In the genomic region with DNA sequence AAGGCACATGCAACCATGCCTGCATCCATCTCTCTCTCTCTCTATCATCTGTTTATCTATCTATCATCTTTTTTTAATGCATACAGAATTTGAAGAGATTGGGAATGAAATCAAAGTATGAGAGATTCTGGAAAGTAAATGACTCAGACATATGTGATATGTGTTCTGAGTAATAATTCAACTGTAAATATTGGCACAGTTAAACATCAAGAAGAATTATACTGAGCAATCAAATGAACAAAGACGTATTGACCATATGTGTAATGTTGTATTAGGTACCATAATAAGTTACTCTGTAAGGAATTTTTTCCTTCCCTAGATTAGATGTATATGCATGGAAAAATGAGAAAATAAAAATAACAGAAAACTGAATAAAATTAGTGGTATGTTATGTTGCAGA, we compare ENCODE assay signal across 26 cellular contexts.
"Had no signal": no experiment of that assay in that cellular context is flagged by ENCODE, and none has a peak within 500 bp of the region (broad histone marks: within the 10 kb centered on the region; RNA-seq: fewer than 3 reads in every experiment).

No MANE protein-coding gene starts in this region.

- H3K9me3 Mint-ChIP-seq: effector memory CD8-positive, alpha-beta T cell; immature natural killer cell; natural killer cell; stimulated activated effector memory CD8-positive, alpha-beta T cell treated with anti-CD3 and anti-CD28 coated beads, Interleukin-12 subunit alpha, Interleukin-12 subunit beta, amount 100 ng/mL, for 72 hours had no signal

- H3K27me3 ChIP-seq: ovary, sigmoid colon, stomach, thyroid gland, vagina had no signal

- H3K27ac ChIP-seq: coronary artery, lower lobe of right lung, ovary, psoas muscle, sigmoid colon, stomach, thyroid gland, vagina had no signal

- H3K4me1 Mint-ChIP-seq: immature natural killer cell; natural killer cell; stimulated activated effector memory CD8-positive, alpha-beta T cell treated with anti-CD3 and anti-CD28 coated beads, Interleukin-12 subunit alpha, Interleukin-12 subunit beta, amount 100 ng/mL, for 72 hours had no signal

- H3K36me3 Mint-ChIP-seq: immature natural killer cell; natural killer cell; stimulated activated effector memory CD8-positive, alpha-beta T cell treated with anti-CD3 and anti-CD28 coated beads, Interleukin-12 subunit alpha, Interleukin-12 subunit beta, amount 100 ng/mL, for 72 hours had no signal

- H3K36me3 ChIP-seq: lower lobe of right lung, ovary, sigmoid colon, stomach, thyroid gland, vagina had no signal

- H3K4me3 Mint-ChIP-seq: effector memory CD8-positive, alpha-beta T cell; immature natural killer cell; natural killer cell; stimulated activated effector memory CD8-positive, alpha-beta T cell treated with anti-CD3 and anti-CD28 coated beads, Interleukin-12 subunit alpha, Interleukin-12 subunit beta, amount 100 ng/mL, for 72 hours had no signal

- ATAC-seq: effector memory CD8-positive, alpha-beta T cell; left ventricle myocardium superior; lower lobe of right lung; natural killer cell; psoas muscle; right cardiac atrium; stimulated activated effector memory CD8-positive, alpha-beta T cell treated with anti-CD3 and anti-CD28 coated beads, Interleukin-12 subunit alpha, Interleukin-12 subunit beta, amount 100 ng/mL, for 72 hours had no signal

- H3K9me3 ChIP-seq: lower lobe of right lung, ovary, psoas muscle, sigmoid colon, stomach, thyroid gland, vagina had no signal

- H3K27me3 Mint-ChIP-seq: effector memory CD8-positive, alpha-beta T cell had no signal

- H3K4me3 ChIP-seq: coronary artery, lower lobe of right lung, ovary, psoas muscle, sigmoid colon, stomach, thyroid gland, vagina had no signal

- H3K4me1 ChIP-seq: lower lobe of right lung, psoas muscle, sigmoid colon, thyroid gland had no signal

- DNase-seq: dermis blood vessel endothelial cell; effector memory CD8-positive, alpha-beta T cell; foreskin melanocyte; glutamatergic neuron; hypothalamus; immature natural killer cell; islet precursor cell; kidney glomerular epithelial cell; left ventricle myocardium superior; lower lobe of right lung; natural killer cell; occipital lobe; ovary; posterior cingulate gyrus; psoas muscle; right cardiac atrium; sigmoid colon; stimulated activated CD4-positive, alpha-beta T cell treated with anti-CD3 and anti-CD28 coated beads, Interleukin-2, amount 100 ng/mL, for 24 hours; stimulated activated CD4-positive, alpha-beta T cell treated with anti-CD3 and anti-CD28 coated beads, Interleukin-4, amount 100 ng/mL, for 24 hours; stimulated activated naive CD4-positive, alpha-beta T cell treated with Interleukin-2 at 50 U/mL for 16 hours; stomach; thyroid gland; trophoblast cell had no signal

- H3K27ac Mint-ChIP-seq: effector memory CD8-positive, alpha-beta T cell; immature natural killer cell; natural killer cell; stimulated activated effector memory CD8-positive, alpha-beta T cell treated with anti-CD3 and anti-CD28 coated beads, Interleukin-12 subunit alpha, Interleukin-12 subunit beta, amount 100 ng/mL, for 72 hours had no signal
